9 cellular contexts compared by ENCODE assay signal in genomic region chr1:99906535-99906934, GRCh38.
"Had no signal": no experiment of that assay in that cellular context is flagged by ENCODE, and none has a peak within 500 bp of the region (broad histone marks: within the 10 kb centered on the region; RNA-seq: fewer than 3 reads in every experiment).

No MANE protein-coding gene starts in this region.

- H3K9ac ChIP-seq: GM23248, KMS-11 had no signal

- H3K4me2 ChIP-seq: KMS-11 had no signal

- DNase-seq: GM23248, GOT3, IMR-90, Karpas-422, KBM-7 had no signal

- H3K4me3 ChIP-seq: GM23248, HAP-1 had no signal

- FAIRE-seq: H54, HTR-8/SVneo had no signal

- H3K4me1 ChIP-seq: HAP-1 had no signal

- H3K9me3 ChIP-seq: HAP-1 had no signal

- H2AFZ ChIP-seq: GM23248 had no signal

- H3K27ac ChIP-seq: GM23248, KMS-11 had no signal
